Comparison of ENCODE assay signal across 1 cellular context in genomic region chr16:85181739-85182129, GRCh38.
TF ChIP-seq lines count a peak whose summit lies in the region.

No MANE protein-coding gene starts in this region.

TF ChIP-seq in HepG2, 621 proteins besides CTCF, POLR2A, EP300 and RAD21 (continued from another document and continues in another):
- TF ChIP-seq, protein P1, sequence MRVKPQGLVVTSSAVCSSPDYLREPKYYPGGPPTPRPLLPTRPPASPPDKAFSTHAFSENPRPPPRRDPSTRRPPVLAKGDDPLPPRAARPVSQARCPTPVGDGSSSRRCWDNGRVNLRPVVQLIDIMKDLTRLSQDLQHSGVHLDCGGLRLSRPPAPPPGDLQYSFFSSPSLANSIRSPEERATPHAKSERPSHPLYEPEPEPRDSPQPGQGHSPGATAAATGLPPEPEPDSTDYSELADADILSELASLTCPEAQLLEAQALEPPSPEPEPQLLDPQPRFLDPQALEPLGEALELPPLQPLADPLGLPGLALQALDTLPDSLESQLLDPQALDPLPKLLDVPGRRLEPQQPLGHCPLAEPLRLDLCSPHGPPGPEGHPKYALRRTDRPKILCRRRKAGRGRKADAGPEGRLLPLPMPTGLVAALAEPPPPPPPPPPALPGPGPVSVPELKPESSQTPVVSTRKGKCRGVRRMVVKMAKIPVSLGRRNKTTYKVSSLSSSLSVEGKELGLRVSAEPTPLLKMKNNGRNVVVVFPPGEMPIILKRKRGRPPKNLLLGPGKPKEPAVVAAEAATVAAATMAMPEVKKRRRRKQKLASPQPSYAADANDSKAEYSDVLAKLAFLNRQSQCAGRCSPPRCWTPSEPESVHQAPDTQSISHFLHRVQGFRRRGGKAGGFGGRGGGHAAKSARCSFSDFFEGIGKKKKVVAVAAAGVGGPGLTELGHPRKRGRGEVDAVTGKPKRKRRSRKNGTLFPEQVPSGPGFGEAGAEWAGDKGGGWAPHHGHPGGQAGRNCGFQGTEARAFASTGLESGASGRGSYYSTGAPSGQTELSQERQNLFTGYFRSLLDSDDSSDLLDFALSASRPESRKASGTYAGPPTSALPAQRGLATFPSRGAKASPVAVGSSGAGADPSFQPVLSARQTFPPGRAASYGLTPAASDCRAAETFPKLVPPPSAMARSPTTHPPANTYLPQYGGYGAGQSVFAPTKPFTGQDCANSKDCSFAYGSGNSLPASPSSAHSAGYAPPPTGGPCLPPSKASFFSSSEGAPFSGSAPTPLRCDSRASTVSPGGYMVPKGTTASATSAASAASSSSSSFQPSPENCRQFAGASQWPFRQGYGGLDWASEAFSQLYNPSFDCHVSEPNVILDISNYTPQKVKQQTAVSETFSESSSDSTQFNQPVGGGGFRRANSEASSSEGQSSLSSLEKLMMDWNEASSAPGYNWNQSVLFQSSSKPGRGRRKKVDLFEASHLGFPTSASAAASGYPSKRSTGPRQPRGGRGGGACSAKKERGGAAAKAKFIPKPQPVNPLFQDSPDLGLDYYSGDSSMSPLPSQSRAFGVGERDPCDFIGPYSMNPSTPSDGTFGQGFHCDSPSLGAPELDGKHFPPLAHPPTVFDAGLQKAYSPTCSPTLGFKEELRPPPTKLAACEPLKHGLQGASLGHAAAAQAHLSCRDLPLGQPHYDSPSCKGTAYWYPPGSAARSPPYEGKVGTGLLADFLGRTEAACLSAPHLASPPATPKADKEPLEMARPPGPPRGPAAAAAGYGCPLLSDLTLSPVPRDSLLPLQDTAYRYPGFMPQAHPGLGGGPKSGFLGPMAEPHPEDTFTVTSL (CRISPR knock-in tag; IDR thresholded peaks at IDR 0.05; ENCODE audit: borderline replicate concordance) = no peak
- no peak for TF ChIP-seq ZNF333 (CRISPR knock-in tag; IDR thresholded peaks at IDR 0.05; ENCODE audit: borderline replicate concordance)
- TF ChIP-seq ZNF510 (CRISPR knock-in tag; IDR thresholded peaks at IDR 0.05; ENCODE audit: low read depth) = no peak
- no peak; the same call in 1 of the 2 replicates for TF ChIP-seq ZNF740 (CRISPR knock-in tag; IDR thresholded peaks at IDR 0.05)
- TF ChIP-seq ZNF678 (CRISPR knock-in tag; IDR thresholded peaks at IDR 0.05) = no peak
- TF ChIP-seq, protein P2, sequence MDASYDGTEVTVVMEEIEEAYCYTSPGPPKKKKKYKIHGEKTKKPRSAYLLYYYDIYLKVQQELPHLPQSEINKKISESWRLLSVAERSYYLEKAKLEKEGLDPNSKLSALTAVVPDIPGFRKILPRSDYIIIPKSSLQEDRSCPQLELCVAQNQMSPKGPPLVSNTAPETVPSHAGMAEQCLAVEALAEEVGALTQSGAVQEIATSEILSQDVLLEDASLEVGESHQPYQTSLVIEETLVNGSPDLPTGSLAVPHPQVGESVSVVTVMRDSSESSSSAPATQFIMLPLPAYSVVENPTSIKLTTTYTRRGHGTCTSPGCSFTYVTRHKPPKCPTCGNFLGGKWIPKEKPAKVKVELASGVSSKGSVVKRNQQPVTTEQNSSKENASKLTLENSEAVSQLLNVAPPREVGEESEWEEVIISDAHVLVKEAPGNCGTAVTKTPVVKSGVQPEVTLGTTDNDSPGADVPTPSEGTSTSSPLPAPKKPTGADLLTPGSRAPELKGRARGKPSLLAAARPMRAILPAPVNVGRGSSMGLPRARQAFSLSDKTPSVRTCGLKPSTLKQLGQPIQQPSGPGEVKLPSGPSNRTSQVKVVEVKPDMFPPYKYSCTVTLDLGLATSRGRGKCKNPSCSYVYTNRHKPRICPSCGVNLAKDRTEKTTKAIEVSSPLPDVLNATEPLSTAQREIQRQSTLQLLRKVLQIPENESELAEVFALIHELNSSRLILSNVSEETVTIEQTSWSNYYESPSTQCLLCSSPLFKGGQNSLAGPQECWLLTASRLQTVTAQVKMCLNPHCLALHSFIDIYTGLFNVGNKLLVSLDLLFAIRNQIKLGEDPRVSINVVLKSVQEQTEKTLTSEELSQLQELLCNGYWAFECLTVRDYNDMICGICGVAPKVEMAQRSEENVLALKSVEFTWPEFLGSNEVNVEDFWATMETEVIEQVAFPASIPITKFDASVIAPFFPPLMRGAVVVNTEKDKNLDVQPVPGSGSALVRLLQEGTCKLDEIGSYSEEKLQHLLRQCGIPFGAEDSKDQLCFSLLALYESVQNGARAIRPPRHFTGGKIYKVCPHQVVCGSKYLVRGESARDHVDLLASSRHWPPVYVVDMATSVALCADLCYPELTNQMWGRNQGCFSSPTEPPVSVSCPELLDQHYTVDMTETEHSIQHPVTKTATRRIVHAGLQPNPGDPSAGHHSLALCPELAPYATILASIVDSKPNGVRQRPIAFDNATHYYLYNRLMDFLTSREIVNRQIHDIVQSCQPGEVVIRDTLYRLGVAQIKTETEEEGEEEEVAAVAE (CRISPR knock-in tag; IDR thresholded peaks at IDR 0.05; ENCODE audit: borderline replicate concordance) = no peak
- no peak for TF ChIP-seq MXI1 (IDR thresholded peaks at IDR 0.05; ENCODE audit: borderline replicate concordance, low read depth, low read length)
- peak; percentile 75; the same call in 1 of the 2 replicates for TF ChIP-seq ZFP91 (CRISPR knock-in tag; IDR thresholded peaks at IDR 0.05; ENCODE audit: borderline replicate concordance)
- TF ChIP-seq NR2F1 (CRISPR knock-in tag; IDR thresholded peaks at IDR 0.05) = no peak; a peak in 1 of 4 replicates
- no peak for TF ChIP-seq MTF1 (CRISPR knock-in tag; IDR thresholded peaks at IDR 0.05)
- TF ChIP-seq PHF8 (CRISPR knock-in tag; IDR thresholded peaks at IDR 0.05) = peak; percentile 42
- 0 out of 2 replicates have a peak, but pooled peaks have one; percentile 57 for TF ChIP-seq FOXC1 (CRISPR knock-in tag; IDR thresholded peaks at IDR 0.05; ENCODE audit: borderline replicate concordance)
- TF ChIP-seq, protein P3, sequence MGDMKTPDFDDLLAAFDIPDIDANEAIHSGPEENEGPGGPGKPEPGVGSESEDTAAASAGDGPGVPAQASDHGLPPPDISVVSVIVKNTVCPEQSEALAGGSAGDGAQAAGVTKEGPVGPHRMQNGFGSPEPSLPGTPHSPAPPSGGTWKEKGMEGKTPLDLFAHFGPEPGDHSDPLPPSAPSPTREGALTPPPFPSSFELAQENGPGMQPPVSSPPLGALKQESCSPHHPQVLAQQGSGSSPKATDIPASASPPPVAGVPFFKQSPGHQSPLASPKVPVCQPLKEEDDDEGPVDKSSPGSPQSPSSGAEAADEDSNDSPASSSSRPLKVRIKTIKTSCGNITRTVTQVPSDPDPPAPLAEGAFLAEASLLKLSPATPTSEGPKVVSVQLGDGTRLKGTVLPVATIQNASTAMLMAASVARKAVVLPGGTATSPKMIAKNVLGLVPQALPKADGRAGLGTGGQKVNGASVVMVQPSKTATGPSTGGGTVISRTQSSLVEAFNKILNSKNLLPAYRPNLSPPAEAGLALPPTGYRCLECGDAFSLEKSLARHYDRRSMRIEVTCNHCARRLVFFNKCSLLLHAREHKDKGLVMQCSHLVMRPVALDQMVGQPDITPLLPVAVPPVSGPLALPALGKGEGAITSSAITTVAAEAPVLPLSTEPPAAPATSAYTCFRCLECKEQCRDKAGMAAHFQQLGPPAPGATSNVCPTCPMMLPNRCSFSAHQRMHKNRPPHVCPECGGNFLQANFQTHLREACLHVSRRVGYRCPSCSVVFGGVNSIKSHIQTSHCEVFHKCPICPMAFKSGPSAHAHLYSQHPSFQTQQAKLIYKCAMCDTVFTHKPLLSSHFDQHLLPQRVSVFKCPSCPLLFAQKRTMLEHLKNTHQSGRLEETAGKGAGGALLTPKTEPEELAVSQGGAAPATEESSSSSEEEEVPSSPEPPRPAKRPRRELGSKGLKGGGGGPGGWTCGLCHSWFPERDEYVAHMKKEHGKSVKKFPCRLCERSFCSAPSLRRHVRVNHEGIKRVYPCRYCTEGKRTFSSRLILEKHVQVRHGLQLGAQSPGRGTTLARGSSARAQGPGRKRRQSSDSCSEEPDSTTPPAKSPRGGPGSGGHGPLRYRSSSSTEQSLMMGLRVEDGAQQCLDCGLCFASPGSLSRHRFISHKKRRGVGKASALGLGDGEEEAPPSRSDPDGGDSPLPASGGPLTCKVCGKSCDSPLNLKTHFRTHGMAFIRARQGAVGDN (CRISPR knock-in tag; IDR thresholded peaks at IDR 0.05) = peak; percentile 94
- no peak for TF ChIP-seq POGZ (CRISPR knock-in tag; IDR thresholded peaks at IDR 0.05)
- TF ChIP-seq GLMP (CRISPR knock-in tag; IDR thresholded peaks at IDR 0.05; ENCODE audit: borderline replicate concordance) = no peak
- no peak for TF ChIP-seq SRSF1 (optimal IDR thresholded peaks at IDR 0.05; ENCODE audit: low read depth, low read length)
- TF ChIP-seq GTF2F1 (IDR thresholded peaks at IDR 0.05; ENCODE audit: low read length) = no peak
- no peak; the same call in 1 of the 2 replicates for TF ChIP-seq CBX5 (CRISPR knock-in tag; IDR thresholded peaks at IDR 0.05; ENCODE audit: borderline replicate concordance)
- no peak for TF ChIP-seq BATF2 (CRISPR knock-in tag; IDR thresholded peaks at IDR 0.05)
- 0 out of 2 replicates have a peak, but pooled peaks have one; percentile 67 for TF ChIP-seq FOXO4 (CRISPR knock-in tag; conservative IDR thresholded peaks at IDR 0.05)
- no peak for TF ChIP-seq PHF20 (CRISPR knock-in tag; IDR thresholded peaks at IDR 0.05)
- peak; percentile 36; the same call in 1 of the 2 replicates for TF ChIP-seq SP4 (CRISPR knock-in tag; IDR thresholded peaks at IDR 0.05)
- TF ChIP-seq SUZ12 (IDR thresholded peaks at IDR 0.05; ENCODE audit: low read depth, low read length) = no peak
- no peak for TF ChIP-seq ATRX (CRISPR knock-in tag; IDR thresholded peaks at IDR 0.05; ENCODE audit: borderline replicate concordance)
- TF ChIP-seq ZHX2 (IDR thresholded peaks at IDR 0.05; ENCODE audit: low read depth) = no peak
- TF ChIP-seq ZHX2 (CRISPR knock-in tag; IDR thresholded peaks at IDR 0.05; ENCODE audit: borderline replicate concordance) = no peak
- no peak for TF ChIP-seq MAFG (CRISPR knock-in tag; IDR thresholded peaks at IDR 0.05)
- TF ChIP-seq ZNF207 (IDR thresholded peaks at IDR 0.05; ENCODE audit: borderline replicate concordance) = no peak
